In the genomic region with DNA sequence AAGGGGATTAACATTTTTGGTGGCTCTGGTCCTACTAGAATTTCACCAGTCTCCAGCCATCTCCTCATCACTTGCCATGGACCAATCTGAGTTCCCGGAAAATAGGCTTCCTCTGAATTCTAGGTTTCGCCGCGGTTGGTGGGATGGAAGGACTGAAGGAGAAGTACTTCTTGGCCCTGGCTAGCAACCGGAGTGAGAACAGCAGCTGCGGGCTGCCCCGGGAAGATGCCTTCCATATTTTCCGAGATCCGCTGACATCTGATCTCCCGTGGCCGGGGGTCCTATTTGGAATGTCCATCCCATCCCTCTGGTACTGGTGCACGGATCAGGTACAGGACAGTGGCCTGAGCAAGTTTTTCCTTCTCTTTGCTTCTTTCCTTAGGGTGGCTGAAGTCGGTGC, we compare ENCODE assay signal across 32 cellular contexts. TPM values are rescaled to one million over a fixed set of nuclear protein-coding genes. Genes with fewer than 3 reads are reported as not detected.
"Had no signal": no experiment of that assay in that cellular context is flagged by ENCODE, and none has a peak within 500 bp of the region (broad histone marks: within the 10 kb centered on the region; RNA-seq: fewer than 3 reads in every experiment).

No MANE protein-coding gene starts in this region.

- H3K4me3 ChIP-seq: adrenal gland, body of pancreas, coronary artery, dorsolateral prefrontal cortex had no signal

- H3K27me3 ChIP-seq: adrenal gland, body of pancreas, dorsolateral prefrontal cortex had no signal

- H3K4me3 Mint-ChIP-seq: activated CD4-positive, alpha-beta memory T cell treated with anti-CD3 and anti-CD28 coated beads, Interleukin-2, amount 10 ng/mL, durations not matched to agents 7 days and 5 days; activated CD4-positive, alpha-beta T cell treated with anti-CD3 and anti-CD28 coated beads, Interleukin-2, amount 10 ng/mL, durations not matched to agents 7 days and 5 days; activated naive CD4-positive, alpha-beta T cell treated with anti-CD3 and anti-CD28 coated beads for 36 hours; activated naive CD4-positive, alpha-beta T cell treated with anti-CD3 and anti-CD28 coated beads, Interleukin-2, amount 50 U/mL, for 24 hours; activated naive CD8-positive, alpha-beta T cell treated with anti-CD3 and anti-CD28 coated beads for 36 hours; activated naive CD8-positive, alpha-beta T cell treated with anti-CD3 and anti-CD28 coated beads, Interleukin-2, amount 50 U/mL, for 24 hours; activated T-cell treated with anti-CD3 and anti-CD28 coated beads, Interleukin-2, amount 50 U/mL, for 24 hours; activated T-cell treated with anti-CD3 and anti-CD28 coated beads, Interleukin-2, amount 50 U/mL, for 72 hours; dendritic cell treated with granulocyte-macrophage colony-stimulating factor and Interleukin-4, amounts not matched to agents 40 ng/mL and 50 ng/mL, for 4 days; endodermal cell; WTC11 had no signal

- H3K4me1 ChIP-seq: adrenal gland, body of pancreas had no signal

- H3K9me3 ChIP-seq: adrenal gland, body of pancreas had no signal

- H3K27ac Mint-ChIP-seq: activated CD4-positive, alpha-beta memory T cell treated with anti-CD3 and anti-CD28 coated beads, Interleukin-2, amount 10 ng/mL, durations not matched to agents 7 days and 5 days; activated CD4-positive, alpha-beta T cell treated with anti-CD3 and anti-CD28 coated beads, Interleukin-2, amount 10 ng/mL, durations not matched to agents 7 days and 5 days; activated naive CD4-positive, alpha-beta T cell treated with anti-CD3 and anti-CD28 coated beads for 36 hours; activated naive CD4-positive, alpha-beta T cell treated with anti-CD3 and anti-CD28 coated beads, Interleukin-2, amount 50 U/mL, for 24 hours; activated naive CD8-positive, alpha-beta T cell treated with anti-CD3 and anti-CD28 coated beads for 36 hours; activated naive CD8-positive, alpha-beta T cell treated with anti-CD3 and anti-CD28 coated beads, Interleukin-2, amount 50 U/mL, for 24 hours; activated T-cell treated with anti-CD3 and anti-CD28 coated beads, Interleukin-2, amount 50 U/mL, for 24 hours; activated T-cell treated with anti-CD3 and anti-CD28 coated beads, Interleukin-2, amount 50 U/mL, for 72 hours; dendritic cell treated with granulocyte-macrophage colony-stimulating factor and Interleukin-4, amounts not matched to agents 40 ng/mL and 50 ng/mL, for 4 days; endodermal cell; WTC11 had no signal

- DNase-seq: activated CD4-positive, alpha-beta memory T cell treated with anti-CD3 and anti-CD28 coated beads, Interleukin-2, amount 10 ng/mL, durations not matched to agents 7 days and 5 days; activated CD4-positive, alpha-beta T cell treated with anti-CD3 and anti-CD28 coated beads for 1 hour; activated CD4-positive, alpha-beta T cell treated with anti-CD3 and anti-CD28 coated beads for 4 hours; activated CD4-positive, alpha-beta T cell treated with anti-CD3 and anti-CD28 coated beads, Interleukin-2, amount 10 ng/mL, durations not matched to agents 7 days and 5 days; activated CD4-positive, alpha-beta T cell treated with anti-CD3 and anti-CD28 coated beads, Interleukin-2, amount 50 U/mL, for 4 hours; activated CD8-positive, alpha-beta memory T cell treated with anti-CD3 and anti-CD28 coated beads, Interleukin-2, amount 50 U/mL, for 48 hours; activated naive CD4-positive, alpha-beta T cell treated with anti-CD3 and anti-CD28 coated beads for 36 hours; activated naive CD8-positive, alpha-beta T cell treated with anti-CD3 and anti-CD28 coated beads for 36 hours; activated naive CD8-positive, alpha-beta T cell treated with anti-CD3 and anti-CD28 coated beads, Interleukin-2, amount 50 U/mL, for 24 hours; activated T-cell treated with anti-CD3 and anti-CD28 coated beads for 4 hours; activated T-cell treated with anti-CD3 and anti-CD28 coated beads, Interleukin-2, amount 50 U/mL, for 24 hours; activated T-cell treated with anti-CD3 and anti-CD28 coated beads, Interleukin-2, amount 50 U/mL, for 72 hours; adrenal gland; amygdala; aorta; body of pancreas; central memory CD4-positive, alpha-beta T cell; cerebellar nuclear complex; dorsolateral prefrontal cortex; effector memory CD4-positive, alpha-beta T cell; endodermal cell; foreskin fibroblast; T-helper 2 cell had no signal

- H3K9me3 Mint-ChIP-seq: activated CD4-positive, alpha-beta memory T cell treated with anti-CD3 and anti-CD28 coated beads, Interleukin-2, amount 10 ng/mL, durations not matched to agents 7 days and 5 days; activated CD4-positive, alpha-beta T cell treated with anti-CD3 and anti-CD28 coated beads, Interleukin-2, amount 10 ng/mL, durations not matched to agents 7 days and 5 days; activated naive CD4-positive, alpha-beta T cell treated with anti-CD3 and anti-CD28 coated beads for 36 hours; activated naive CD4-positive, alpha-beta T cell treated with anti-CD3 and anti-CD28 coated beads, Interleukin-2, amount 50 U/mL, for 24 hours; activated naive CD8-positive, alpha-beta T cell treated with anti-CD3 and anti-CD28 coated beads, Interleukin-2, amount 50 U/mL, for 24 hours; activated T-cell treated with anti-CD3 and anti-CD28 coated beads, Interleukin-2, amount 50 U/mL, for 24 hours; dendritic cell treated with granulocyte-macrophage colony-stimulating factor and Interleukin-4, amounts not matched to agents 40 ng/mL and 50 ng/mL, for 4 days; endodermal cell; WTC11 had no signal

- H3K27ac ChIP-seq: adrenal gland, body of pancreas, coronary artery, dorsolateral prefrontal cortex, VCaP had no signal

- H3K36me3 Mint-ChIP-seq: activated naive CD8-positive, alpha-beta T cell treated with anti-CD3 and anti-CD28 coated beads for 36 hours; WTC11 had no signal

- ATAC-seq: activated naive CD8-positive, alpha-beta T cell treated with anti-CD3 and anti-CD28 coated beads, Interleukin-2, amount 50 U/mL, for 24 hours; activated T-cell treated with anti-CD3 and anti-CD28 coated beads, Interleukin-2, amount 50 U/mL, for 72 hours; body of pancreas; esophagus mucosa; WTC11 had no signal

- H3K4me1 Mint-ChIP-seq: activated CD4-positive, alpha-beta memory T cell treated with anti-CD3 and anti-CD28 coated beads, Interleukin-2, amount 10 ng/mL, durations not matched to agents 7 days and 5 days; activated CD4-positive, alpha-beta T cell treated with anti-CD3 and anti-CD28 coated beads, Interleukin-2, amount 10 ng/mL, durations not matched to agents 7 days and 5 days; activated naive CD4-positive, alpha-beta T cell treated with anti-CD3 and anti-CD28 coated beads, Interleukin-2, amount 50 U/mL, for 24 hours; activated naive CD8-positive, alpha-beta T cell treated with anti-CD3 and anti-CD28 coated beads for 36 hours; endodermal cell; WTC11 had no signal

- H3K36me3 ChIP-seq: adrenal gland had no signal

RNA-seq across cellular contexts. Expression of gene SLC5A11, which starts 45.0 kb away (rescaled TPM):
- total RNA-seq: activated CD4-positive, alpha-beta memory T cell treated with anti-CD3 and anti-CD28 coated beads, Interleukin-2, amount 10 ng/mL, durations not matched to agents 7 days and 5 days; activated CD4-positive, alpha-beta T cell treated with anti-CD3 and anti-CD28 coated beads, Interleukin-2, amount 10 ng/mL, durations not matched to agents 7 days and 5 days; activated naive CD4-positive, alpha-beta T cell treated with anti-CD3 and anti-CD28 coated beads for 36 hours; aorta; body of pancreas; epithelial cell of proximal tubule; esophagus mucosa; frontal cortex; T-helper 1 cell treated with Interleukin-12 subunit alpha and Interleukin-12 subunit beta and Interleukin-4 antibody, amounts not matched to agents 30 ng/mL and 1 ng/mL, for 36 hours; WTC11 had no signal
